28 cellular contexts compared by ENCODE assay signal in genomic region chr4:89129080-89129640, GRCh38. TPM values are rescaled to one million over a fixed set of nuclear protein-coding genes. Genes with fewer than 3 reads are reported as not detected.
A peak's percentile ranks its signal among the peaks of the same experiment; 100 is the strongest.
DNase-seq lines count a peak whose midpoint lies in the region; ATAC-seq and TF ChIP-seq lines count a peak whose summit lies in the region.
"Had no signal": no experiment of that assay in that cellular context is flagged by ENCODE, and none has a peak within 500 bp of the region (broad histone marks: within the 10 kb centered on the region; RNA-seq: fewer than 3 reads in every experiment).

No MANE protein-coding gene starts in this region.

- WGBS in lung, 2 donors = 56 to 85% methylated on average over 1 of the region's 1 CpG

- H3K27ac ChIP-seq in lung (ENCODE audit: low read depth in 1 of 2, low read length in 1 of 2) = no peak overlapping the region
- H3K27ac ChIP-seq: KMS-11, left ventricle myocardium inferior, parathyroid adenoma, transverse colon had no signal

- H3K4me3 ChIP-seq in BJ (ENCODE audit: low read depth, low read length) = no peak overlapping the region
- H3K4me3 ChIP-seq in choroid plexus epithelial cell (ENCODE audit: low read depth, low read length) = no peak overlapping the region
- no peak overlapping the region for H3K4me3 ChIP-seq in lung
- H3K4me3 ChIP-seq: left ventricle myocardium inferior, transverse colon had no signal

- DNase-seq in BJ (ENCODE audit: low read depth) = peak; percentile 32
- peak; percentile 49 for DNase-seq in LHCN-M2 (ENCODE audit: low read depth)
- peak; percentile 89 for DNase-seq in choroid plexus epithelial cell (ENCODE audit: low read depth)
- DNase-seq in lung (ENCODE audit: low spot score) = no peak
- no peak for DNase-seq in NCI-H2171 (lab: John Stamatoyannopoulos, UW)
- DNase-seq in stimulated activated CD4-positive, alpha-beta T cell treated with anti-CD3 and anti-CD28 coated beads, Interleukin-4, amount 100 ng/mL, for 4 hours = no peak
- no peak for DNase-seq in effector CD8-positive, alpha-beta T cell (lab: John Stamatoyannopoulos, UW)
- DNase-seq in NCI-H1092 (lab: John Stamatoyannopoulos, UW) = no peak
- DNase-seq: activated CD4-positive, alpha-beta T cell treated with anti-CD3 and anti-CD28 coated beads for 1 hour; activated naive CD4-positive, alpha-beta T cell; activated T-cell treated with anti-CD3 and anti-CD28 coated beads, Interleukin-2, amount 50 U/mL, for 4 hours; AML-193; amniotic stem cell; CD8-positive, alpha-beta memory T cell; foreskin melanocyte; GF-D8; GOT3; hippocampal formation; immature natural killer cell; left ventricle myocardium inferior; MV-4-11; NCI-H1694 treated with DMSO at 0.1 percent for 48 hours; NCI-H526 treated with DMSO at 0.1 percent for 48 hours; transverse colon had no signal

- CTCF ChIA-PET in BJ (lab: Yijun Ruan, JAX) = interaction anchor here (0.5 to 1.1 kb wide), 2 partner anchors 17 to 18 kb away, joined by 3 to 5 read pairs; partner anchors contain the start of gene TIGD2

- ATAC-seq in lung (ENCODE audit: insufficient read depth, low FRiP score) = peak; percentile 19
- ATAC-seq: activated T-cell treated with anti-CD3 and anti-CD28 coated beads, Interleukin-2, amount 50 U/mL, for 4 hours; natural killer cell treated with Interleukin-12 subunit alpha and Interleukin-12 subunit beta and Interleukin-15 and Interleukin-18, amount 100 ng/mL, for 72 hours; sciatic nerve had no signal

- H3K27me3 ChIP-seq in BJ (ENCODE audit: control insufficient read depth, insufficient read depth, low read length) = no peaks in the 10 kb centered on the region
- no peaks in the 10 kb centered on the region for H3K27me3 ChIP-seq in lung (ENCODE audit: control insufficient read depth, insufficient read depth)
- H3K27me3 ChIP-seq: transverse colon had no signal

- POLR2A ChIA-PET in BJ (lab: Charles Lee) = no interaction called here

- no peaks in the 10 kb centered on the region for H3K4me1 ChIP-seq in lung (ENCODE audit: control insufficient read depth in 2 of 2, insufficient read depth in 2 of 2, low read length in 2 of 2)
- H3K4me1 ChIP-seq: left ventricle myocardium inferior, parathyroid adenoma had no signal

- no peaks in the 10 kb centered on the region for H3K36me3 ChIP-seq in BJ (ENCODE audit: control insufficient read depth, insufficient read depth, low read length)
- H3K36me3 ChIP-seq in lung (ENCODE audit: control insufficient read depth in 2 of 2, insufficient read depth in 2 of 2, low read length in 2 of 2) = no peaks in the 10 kb centered on the region
- H3K36me3 ChIP-seq: left ventricle myocardium inferior, transverse colon had no signal

- no peak for TF ChIP-seq CTCF in BJ (IDR thresholded peaks at IDR 0.05; ENCODE audit: insufficient read depth, low read depth, low read length)
- TF ChIP-seq CTCF in choroid plexus epithelial cell (conservative IDR thresholded peaks at IDR 0.05; ENCODE audit: low read depth, low read length) = no peak
- TF ChIP-seq CTCF in lung (IDR thresholded peaks at IDR 0.05; ENCODE audit: control extremely low read depth, extremely low read depth) = no peak

- no peaks in the 10 kb centered on the region for H3K9me3 ChIP-seq in lung (ENCODE audit: control insufficient read depth in 2 of 2, insufficient read depth in 1 of 2, low read length in 1 of 2)
- H3K9me3 ChIP-seq: left ventricle myocardium inferior, transverse colon had no signal

RNA-seq across cellular contexts. Expression of gene TIGD2, which starts 17.8 kb away (rescaled TPM):
- polyA plus RNA-seq in BJ (2011; rRNA removed) = 4.1 and 7.2 TPM in 2 replicates
- 3.9 and 4.8 TPM in 2 replicates for polyA minus RNA-seq in BJ (2011; rRNA and poly(A)+ RNA removed)
- total RNA-seq in LHCN-M2 (2014; rRNA removed) = 10.6 and 11.5 TPM in 2 replicates
- polyA plus RNA-seq in LHCN-M2 (2012) = 2.6 TPM
- 1 to 10 TPM; 6.0 to 8.3 TPM for total RNA-seq in lung
- 1 to 10 TPM; 2.5 to 2.7 TPM for polyA plus RNA-seq in lung

Comparison
In these comparisons a context has a peak if more than half of its experiments do, and no peak if none do; other contexts are left out.
1. DNase-seq: peak in BJ (single experiment), LHCN-M2 (single experiment) and choroid plexus epithelial cell (single experiment); none in lung (single experiment), NCI-H2171 (single experiment), stimulated activated CD4-positive, alpha-beta T cell treated with anti-CD3 and anti-CD28 coated beads, Interleukin-4, amount 100 ng/mL, for 4 hours (0 of 2), effector CD8-positive, alpha-beta T cell (single experiment) and NCI-H1092 (single experiment).